ENCODE assay signal across 22 cellular contexts in the genomic region with DNA sequence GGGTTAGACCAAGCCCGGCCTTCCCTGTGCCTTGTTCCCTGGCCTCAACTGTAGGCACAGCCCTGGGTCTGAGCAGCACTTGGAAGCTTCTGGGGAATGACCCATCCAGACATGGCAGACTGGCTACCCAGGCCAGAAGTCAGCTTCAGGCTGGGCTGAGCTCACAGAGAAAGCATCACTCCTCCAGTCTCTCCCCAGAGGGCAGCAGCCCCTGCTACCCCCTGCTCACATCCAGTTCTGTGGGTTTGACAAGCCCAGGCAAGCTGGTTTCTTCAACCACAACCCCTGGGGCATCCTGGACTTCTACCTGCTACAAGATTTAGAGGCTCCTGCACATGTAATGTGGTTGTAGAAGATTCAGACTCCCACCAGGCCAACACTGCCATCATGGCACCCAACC. TPM values are rescaled to one million over a fixed set of nuclear protein-coding genes. Genes with fewer than 3 reads are reported as not detected.
A peak's percentile ranks its signal among the peaks of the same experiment; 100 is the strongest.
DNase-seq lines count a peak whose midpoint lies in the region; ATAC-seq, FAIRE-seq and TF ChIP-seq lines count a peak whose summit lies in the region.
"Had no signal": no experiment of that assay in that cellular context is flagged by ENCODE, and none has a peak within 500 bp of the region (broad histone marks: within the 10 kb centered on the region; RNA-seq: fewer than 3 reads in every experiment).

No MANE protein-coding gene starts in this region.

- DNase-seq in ELF-1 (ENCODE audit: low read depth, low spot score) (peak; percentile 79), bronchial epithelial cell (ENCODE audit: low read depth) (peak; percentile 26), spleen (peak; percentile 47), prostate gland (ENCODE audit: low spot score) (no peak)
- DNase-seq in activated naive CD4-positive, alpha-beta T cell (lab: John Stamatoyannopoulos, UW) = no peak
- DNase-seq: BE2C; CD8-positive, alpha-beta memory T cell; DMS79 treated with DMSO at 0.1 percent for 48 hours; GF-D8; HFFc6; MM.1S; NCI-H1105; NCI-H1694; NCI-H2227 treated with DMSO at 0.1 percent for 48 hours; NCI-H524; Peyer's patch; SHP77 treated with DMSO at 0.1 percent for 48 hours had no signal

- no peak for TF ChIP-seq POLR2A in spleen (IDR thresholded peaks at IDR 0.05)
- TF ChIP-seq POLR2A in gastroesophageal sphincter (IDR thresholded peaks at IDR 0.05) = no peak
- no peak for TF ChIP-seq POLR2A in prostate gland (IDR thresholded peaks at IDR 0.05)

- peaks cover 0 to 4% (median 0%) of the 10 kb centered on the region in 8 donors for H3K9me3 ChIP-seq in spleen
- peaks cover 0 to 11% (median 0%) of the 10 kb centered on the region in 3 donors for H3K9me3 ChIP-seq in gastroesophageal sphincter
- no peaks in the 10 kb centered on the region for H3K9me3 ChIP-seq in prostate gland
- H3K9me3 ChIP-seq: BE2C, Peyer's patch had no signal

- H3K4me3 ChIP-seq in bronchial epithelial cell (ENCODE audit: low read depth, low read length) (no peak overlapping the region), spleen (no peak overlapping the region), gastroesophageal sphincter (no peak overlapping the region), prostate gland (no peak overlapping the region)
- H3K4me3 ChIP-seq: Peyer's patch had no signal

- ATAC-seq in HG03442 (IDR thresholded peaks at IDR 0.05; ENCODE audit: unreplicated experiment) = peak; percentile 37
- no peak for ATAC-seq in gastroesophageal sphincter
- ATAC-seq: SK-N-SH treated with all-trans-retinoic acid at 6 μM for 48 hours had no signal

- TF ChIP-seq CTCF in bronchial epithelial cell (IDR thresholded peaks at IDR 0.05; ENCODE audit: insufficient read depth, low read length, severe bottlenecking) (no peak), spleen (IDR thresholded peaks at IDR 0.05 in 8 of 11, conservative IDR thresholded peaks at IDR 0.05 in 3 of 11) (no peak), gastroesophageal sphincter (IDR thresholded peaks at IDR 0.05) (no peak), prostate gland (IDR thresholded peaks at IDR 0.05) (no peak)

- H3K27ac ChIP-seq in spleen (no peak overlapping the region), gastroesophageal sphincter (no peak overlapping the region), prostate gland (no peak overlapping the region)
- H3K27ac ChIP-seq: Peyer's patch had no signal

- FAIRE-seq in bronchial epithelial cell (lab: Jason Lieb, UNC) = no peak
- FAIRE-seq: D721Med, H54 had no signal

- H3K4me1 ChIP-seq in spleen (peaks cover 0 to 35% (median 22%) of the 10 kb centered on the region in 6 donors), gastroesophageal sphincter (no peaks in the 10 kb centered on the region), prostate gland (replicated peaks) (no peaks in the 10 kb centered on the region)

- WGBS in spleen, 5 donors = 81 to 95% (median 91%) methylated on average over 1 of the region's 1 CpG
- WGBS in gastroesophageal sphincter (ENCODE audit: low coverage in 1 of 2), 2 donors = no CpG with 5 or more reads among the region's 1 CpG
- WGBS in prostate gland = 100% methylated on average over 1 of the region's 1 CpG

- no peak for TF ChIP-seq EP300 in gastroesophageal sphincter (IDR thresholded peaks at IDR 0.05)

- H3K27me3 ChIP-seq in bronchial epithelial cell (ENCODE audit: control insufficient read depth, insufficient read depth, low read length) (no peaks in the 10 kb centered on the region), spleen (replicated peaks in 1 of 7) (peaks cover 0 to 11% (median 0%) of the 10 kb centered on the region in 7 donors), gastroesophageal sphincter (peaks cover 18% of the 10 kb centered on the region), prostate gland (replicated peaks; ENCODE audit: insufficient read depth) (peaks cover 1% of the 10 kb centered on the region)
- H3K27me3 ChIP-seq: BE2C, Peyer's patch had no signal

- no peaks in the 10 kb centered on the region for H3K36me3 ChIP-seq in bronchial epithelial cell (ENCODE audit: control insufficient read depth, insufficient read depth, low read length)
- no peaks in the 10 kb centered on the region for H3K36me3 ChIP-seq in spleen
- H3K36me3 ChIP-seq in gastroesophageal sphincter = no peaks in the 10 kb centered on the region
- no peaks in the 10 kb centered on the region for H3K36me3 ChIP-seq in prostate gland
- H3K36me3 ChIP-seq: BE2C, Peyer's patch had no signal

- intact Hi-C loops in spleen (cut with DNase I; ENCODE audit: low total_unique reads) = no loop called here
- intact Hi-C loops in prostate gland (cut with DNase I) = no loop called here

RNA-seq across cellular contexts. Expression of gene C10orf71, which starts 9.0 kb away (rescaled TPM):
- not detected in 2 replicates for total RNA-seq in bronchial epithelial cell
- total RNA-seq in spleen = not detected
- not detected for polyA plus RNA-seq in spleen
- total RNA-seq in gastroesophageal sphincter = under 1 TPM in 2 of 4 donors, not detected in 2; 0.08 to 0.27 TPM
- under 1 TPM in 1 of 2 donors, not detected in 1; 0.82 TPM for total RNA-seq in prostate gland
- total RNA-seq: CD8-positive, alpha-beta memory T cell; HFFc6; Peyer's patch had no signal
- polyA plus RNA-seq: CD8-positive, alpha-beta memory T cell had no signal

Comparison
In these comparisons a context has a peak if more than half of its experiments do, and no peak if none do; other contexts are left out.
1. DNase-seq: peak in ELF-1 (single experiment), bronchial epithelial cell (single experiment) and spleen (single experiment); none in activated naive CD4-positive, alpha-beta T cell (0 of 4) and prostate gland (single experiment).